In genomic region chr1:66787641-66788040, GRCh38 we compare ENCODE assay signal across 19 cellular contexts. TPM values are rescaled to one million over a fixed set of nuclear protein-coding genes. Genes with fewer than 3 reads are reported as not detected.
DNase-seq lines count a peak whose midpoint lies in the region; ATAC-seq, FAIRE-seq and TF ChIP-seq lines count a peak whose summit lies in the region.
"Had no signal": no experiment of that assay in that cellular context is flagged by ENCODE, and none has a peak within 500 bp of the region (broad histone marks: within the 10 kb centered on the region; RNA-seq: fewer than 3 reads in every experiment).

No MANE protein-coding gene starts in this region.

- H3K36me3 ChIP-seq in OCI-LY3 (replicated peaks; ENCODE audit: low read depth, low read length) = no peaks in the 10 kb centered on the region
- H3K36me3 ChIP-seq: MG63 had no signal

- H3K27me3 ChIP-seq in OCI-LY3 (ENCODE audit: low read depth, low read length) = no peaks in the 10 kb centered on the region
- H3K27me3 ChIP-seq: MG63 had no signal

- intact Hi-C loops in left cardiac atrium (cut with DNase I) = no loop called here

- H3K4me2 ChIP-seq in OCI-LY3 (ENCODE audit: low read length) = peak overlapping the region; percentile 71
- H3K4me2 ChIP-seq: GM23338 had no signal

- H3K9ac ChIP-seq in OCI-LY3 (ENCODE audit: low read length) = no peak overlapping the region

- ATAC-seq in GM18511 (IDR thresholded peaks at IDR 0.05; ENCODE audit: unreplicated experiment) (peak; percentile 42), GM21619 (IDR thresholded peaks at IDR 0.05; ENCODE audit: unreplicated experiment) (peak; percentile 49), left cardiac atrium (no peak)
- ATAC-seq: GM23338 had no signal

- H3K27ac ChIP-seq in OCI-LY3 (ENCODE audit: low read length) = no peak overlapping the region

- H3K9me3 ChIP-seq in OCI-LY3 (ENCODE audit: insufficient read depth, low read length) = no peaks in the 10 kb centered on the region
- H3K9me3 ChIP-seq: MG63 had no signal

- no peak overlapping the region for H2AFZ ChIP-seq in OCI-LY3 (ENCODE audit: low read depth, low read length)
- H2AFZ ChIP-seq: GM23338 had no signal

- no peak for TF ChIP-seq POLR2A in GM12891 (IDR thresholded peaks at IDR 0.05; ENCODE audit: low read depth, low read length)

- TF ChIP-seq CTCF in OCI-LY3 (IDR thresholded peaks at IDR 0.05; ENCODE audit: low read depth, low read length) = no peak

- FAIRE-seq in GM12891 (lab: Jason Lieb, UNC) = peak; percentile 66

- H4K20me1 ChIP-seq in OCI-LY3 (ENCODE audit: insufficient read depth, low read length) = no peaks in the 10 kb centered on the region

- H3K79me2 ChIP-seq in OCI-LY3 (ENCODE audit: low read length) = no peaks in the 10 kb centered on the region

- H3K4me3 ChIP-seq in OCI-LY3 (ENCODE audit: low read length) = peak overlapping the region; percentile 54
- H3K4me3 ChIP-seq: GM23338, MG63 had no signal

- no peak for DNase-seq in GM12891 (ENCODE audit: insufficient read length, low spot score)
- DNase-seq in dedifferentiated amniotic fluid mesenchymal stem cell (ENCODE audit: extremely low spot score) = no peak
- no peak for DNase-seq in HT-29 (ENCODE audit: low spot score)
- DNase-seq in left cardiac atrium = no peak
- DNase-seq: CD8-positive, alpha-beta memory T cell; DMS 273 treated with DMSO at 0.1 percent for 48 hours; EL; MG63; NCI-H1105; NCI-H187; NCI-H2171 treated with DMSO at 0.1 percent for 48 hours; RPMI8226 had no signal

- peaks cover 11% of the 10 kb centered on the region for H3K4me1 ChIP-seq in OCI-LY3 (ENCODE audit: low read length)

TF ChIP-seq in GM12891, 5 proteins besides CTCF, POLR2A, EP300 and RAD21:
- TF ChIP-seq SPI1 (IDR thresholded peaks at IDR 0.05; ENCODE audit: low read depth, low read length) (no peak), PAX5 (IDR thresholded peaks at IDR 0.05; ENCODE audit: insufficient read depth, low read length, severe bottlenecking) (no peak), POLR2AphosphoS5 (IDR thresholded peaks at IDR 0.05; ENCODE audit: low read depth, low read length) (no peak), POU2F2 (IDR thresholded peaks at IDR 0.05; ENCODE audit: low read depth, low read length) (no peak), TAF1 (IDR thresholded peaks at IDR 0.05; ENCODE audit: low read depth, low read length) (no peak)

RNA-seq across cellular contexts. Expression of gene INSL5, which starts 13.4 kb away (rescaled TPM):
- not detected for polyA plus RNA-seq in GM12891 (2012; ENCODE audit: low read depth, missing spikeins)
- not detected in 2 replicates for total RNA-seq in HT-29 (2014; rRNA removed; shearing (Covaris generic))
- not detected for total RNA-seq in left cardiac atrium
- total RNA-seq: CD8-positive, alpha-beta memory T cell; GM23338; NCI-H460 had no signal
- polyA plus RNA-seq: AG04450; BJ; CD8-positive, alpha-beta memory T cell; GM23338 had no signal

RNA-seq across cellular contexts. Expression of gene DYNLT5, which starts 35.4 kb away (rescaled TPM):
- polyA plus RNA-seq in GM12891 (2012; ENCODE audit: low read depth, missing spikeins) = 0.15 TPM
- total RNA-seq in HT-29 (2014; rRNA removed; shearing (Covaris generic)) = not detected in 2 replicates
- total RNA-seq in left cardiac atrium = 1 to 10 TPM; 1.9 to 3.2 TPM
- total RNA-seq: CD8-positive, alpha-beta memory T cell; NCI-H460 had no signal
- polyA plus RNA-seq: CD8-positive, alpha-beta memory T cell had no signal

Comparison
In these comparisons a context has a peak if more than half of its experiments do, and no peak if none do; other contexts are left out.
1. ATAC-seq: peak in GM18511 (single experiment) and GM21619 (single experiment); none in left cardiac atrium (0 of 2).